In the genomic region with DNA sequence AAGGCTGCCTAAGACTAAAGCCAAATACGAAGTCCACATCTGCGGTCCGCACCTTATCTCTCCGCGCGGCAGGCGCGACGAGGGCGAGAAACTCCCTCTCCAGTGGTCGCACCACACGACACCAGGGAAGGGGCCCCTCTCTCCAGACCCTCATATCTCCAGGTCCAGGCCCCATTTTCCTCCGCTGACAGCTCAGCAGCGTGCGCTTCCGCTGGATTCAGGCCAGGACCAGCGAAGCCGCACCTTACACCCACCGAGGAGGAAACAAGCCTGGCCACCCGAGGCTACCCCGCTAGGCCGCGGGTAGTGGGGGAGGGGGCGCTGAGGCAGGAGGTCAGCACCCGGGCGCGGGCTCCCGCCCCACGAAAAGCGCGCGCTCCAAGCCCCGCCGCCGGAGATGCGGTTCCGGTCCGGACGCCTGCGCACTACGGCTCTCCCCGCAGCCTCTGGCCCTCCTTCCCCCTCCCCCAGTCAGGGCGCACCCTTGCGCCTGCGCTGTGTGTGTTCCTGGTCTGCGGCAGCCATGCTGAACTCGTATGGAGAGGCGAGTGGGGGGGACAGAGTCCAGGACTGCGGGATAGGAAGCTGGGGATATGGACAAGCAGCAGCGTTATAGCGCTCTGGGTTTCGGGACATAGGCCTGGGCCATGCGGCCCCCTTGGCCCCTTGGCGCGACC, we compare ENCODE assay signal across 8 cellular contexts. TPM values are rescaled to one million over a fixed set of nuclear protein-coding genes. Genes with fewer than 3 reads are reported as not detected.
DNase-seq lines count a peak whose midpoint lies in the region; TF ChIP-seq lines count a peak whose summit lies in the region.

A gene (plus strand): TSS at position 502 of the 677 bp plus-strand sequence. CDS start 4,305 bp downstream, outside the sequence.

- peaks cover 12% of the 10 kb centered on the region for H4K20me1 ChIP-seq in osteoblast (ENCODE audit: insufficient read depth, low read length)

- H3K27me3 ChIP-seq in osteoblast (ENCODE audit: insufficient read depth, low read length) (no peaks in the 10 kb centered on the region), testis (no peaks in the 10 kb centered on the region)

- H3K9me3 ChIP-seq in osteoblast (ENCODE audit: low read depth, low read length), result no peaks in the 10 kb centered on the region
- no peaks in the 10 kb centered on the region for H3K9me3 ChIP-seq in testis

- H3K4me1 ChIP-seq in osteoblast (ENCODE audit: insufficient read depth, low read length) (peaks cover 29% of the 10 kb centered on the region), testis (peaks cover 26% of the 10 kb centered on the region)

- peaks cover 26% of the 10 kb centered on the region for H3K4me1 Mint-ChIP-seq in HFFc6 (ENCODE audit: low read depth)
- peaks cover 39% of the 10 kb centered on the region for H3K4me1 Mint-ChIP-seq in activated naive CD8-positive, alpha-beta T cell (ENCODE audit: low read depth)

- peak; percentile 84 for TF ChIP-seq POLR2A in testis (IDR thresholded peaks at IDR 0.05)

- H3K4me3 Mint-ChIP-seq in HFFc6, result peak within 1 kb of the TSS; percentile 93
- H3K4me3 Mint-ChIP-seq in activated naive CD8-positive, alpha-beta T cell, result peak within 1 kb of the TSS; percentile 98

- H3K36me3 Mint-ChIP-seq in HFFc6 (ENCODE audit: low read depth), result peaks cover 20% of the 10 kb centered on the region
- peaks cover 6% of the 10 kb centered on the region for H3K36me3 Mint-ChIP-seq in activated naive CD8-positive, alpha-beta T cell

- peak within 1 kb of the TSS; percentile 93 for H2AFZ ChIP-seq in osteoblast (ENCODE audit: low read length)

- peaks cover 12% of the 10 kb centered on the region for H3K36me3 ChIP-seq in osteoblast (ENCODE audit: insufficient read depth, low read length)
- H3K36me3 ChIP-seq in testis (ENCODE audit: low read depth, missing control alignments), result no peaks in the 10 kb centered on the region

- H3K27ac Mint-ChIP-seq in HFFc6, result peak within 1 kb of the TSS; percentile 99
- H3K27ac Mint-ChIP-seq in activated naive CD8-positive, alpha-beta T cell, result peak within 1 kb of the TSS; percentile 100

- H3K27me3 Mint-ChIP-seq in HFFc6 (ENCODE audit: insufficient read depth), result peaks cover 20% of the 10 kb centered on the region
- H3K27me3 Mint-ChIP-seq in activated naive CD8-positive, alpha-beta T cell, result no peaks in the 10 kb centered on the region

- H3K79me2 ChIP-seq in osteoblast (ENCODE audit: insufficient read depth, low read length), result peaks cover 49% of the 10 kb centered on the region

- intact Hi-C loops in testis (cut with DNase I; ENCODE audit: low total_unique reads), result no loop called here

- H3K4me2 ChIP-seq in osteoblast (ENCODE audit: insufficient read depth, low read length), result peak within 1 kb of the TSS; percentile 100

- 0% methylated on average over 13 to 54 of the region's 55 CpGs for whole genome bisulfite sequencing in testis, 2 donors

- no peak for TF ChIP-seq CTCF in HFFc6 (IDR thresholded peaks at IDR 0.05)
- no peak for TF ChIP-seq CTCF in osteoblast (IDR thresholded peaks at IDR 0.05; ENCODE audit: extremely low read depth, low read depth, low read length)
- peak in 1 of 3 experiments; percentile 27 for TF ChIP-seq CTCF in testis (IDR thresholded peaks at IDR 0.05)

- peaks cover 6% of the 10 kb centered on the region; the same call in 1 of the 2 replicates for H3K9me3 Mint-ChIP-seq in HFFc6
- H3K9me3 Mint-ChIP-seq in activated naive CD8-positive, alpha-beta T cell (ENCODE audit: low read depth), result no peaks in the 10 kb centered on the region

- H3K27ac ChIP-seq in osteoblast (ENCODE audit: low read depth, low read length), result peak within 1 kb of the TSS; percentile 100
- peak within 1 kb of the TSS; percentile 99 for H3K27ac ChIP-seq in testis

- peak; percentile 98 for DNase-seq in EL
- peak; percentile 94 for DNase-seq in HFFc6
- DNase-seq in NCI-H1092 treated with DMSO at 0.1 percent for 48 hours (lab: John Stamatoyannopoulos, UW), result peak; percentile 93
- DNase-seq in SKM-1 treated with dmso at 0.1 percent for 144 hours (lab: John Stamatoyannopoulos, UW; ENCODE audit: unreplicated experiment), result peak; percentile 95
- DNase-seq in glomerular visceral epithelial cell (ENCODE audit: extremely low spot score), result peak; percentile 98
- peak; percentile 96 for DNase-seq in osteoblast (ENCODE audit: insufficient read length, low spot score, missing footprints)
- DNase-seq in testis, result peak; percentile 95

- peak within 1 kb of the TSS; percentile 95 for H3K4me3 ChIP-seq in osteoblast (ENCODE audit: insufficient read depth, low read length)
- H3K4me3 ChIP-seq in testis, result peak within 1 kb of the TSS; percentile 82 to 88

RNA-seq across cellular contexts. Expression of the gene that starts here (rescaled TPM):
- 100 to 1,000 TPM; 147 to 163 (median 157) TPM for total RNA-seq in HFFc6 (2021; fragmentation: NEBNext Ultra II Directional; extraction: Animal tissue kit (Norgen Biotek cat#: 25700))
- total RNA-seq in osteoblast (116 and 119 TPM in 2 replicates), testis (100 to 1,000 TPM; 312 to 334 TPM)
- 299 TPM for polyA plus RNA-seq in testis (ENCODE audit: insufficient read depth, low read depth, low replicate concordance)

Comparison
In these comparisons a context has a peak if more than half of its experiments do, and no peak if none do; other contexts are left out.
1. Peak in every context shown above with its lines: DNase-seq, H3K4me3 ChIP-seq and H3K27ac ChIP-seq.